10 cellular contexts compared by ENCODE assay signal in genomic region chr9:694499-695154, GRCh38.
DNase-seq lines count a peak whose midpoint lies in the region; ATAC-seq and TF ChIP-seq lines count a peak whose summit lies in the region.
"Had no signal": no experiment of that assay in that cellular context is flagged by ENCODE, and none has a peak within 500 bp of the region (broad histone marks: within the 10 kb centered on the region; RNA-seq: fewer than 3 reads in every experiment).

No MANE protein-coding gene starts in this region.

- H3K4me1 Mint-ChIP-seq in T-helper 2 cell treated with Interferon-gamma antibody and Interleukin-4, amounts not matched to agents 5 μg/mL and 100 μg/mL, for 36 hours (ENCODE audit: low read depth), result peaks cover 4% of the 10 kb centered on the region

- DNase-seq in AG10803 (ENCODE audit: low read depth) (peak; percentile 90), adipocyte (ENCODE audit: low read depth) (peak; percentile 86), glomerular visceral epithelial cell (ENCODE audit: extremely low spot score) (peak; percentile 90), ovary (no peak), NCI-H2081 treated with DMSO at 0.1 percent for 48 hours (lab: John Stamatoyannopoulos, UW) (no peak), DMS53 (lab: John Stamatoyannopoulos, UW) (no peak)
- DNase-seq in T-helper 2 cell treated with Interferon-gamma antibody and Interleukin-4, amounts not matched to agents 5 μg/mL and 100 μg/mL, for 36 hours (ENCODE audit: low spot score), result no peak
- DNase-seq: DMS79 treated with DMSO at 0.1 percent for 48 hours, NCI-H774 had no signal

- peaks cover 5% of the 10 kb centered on the region for H3K27me3 Mint-ChIP-seq in T-helper 2 cell treated with Interferon-gamma antibody and Interleukin-4, amounts not matched to agents 5 μg/mL and 100 μg/mL, for 36 hours (ENCODE audit: low read depth)

- no peak overlapping the region for H3K27ac Mint-ChIP-seq in T-helper 2 cell treated with Interferon-gamma antibody and Interleukin-4, amounts not matched to agents 5 μg/mL and 100 μg/mL, for 36 hours

- peaks cover 32% of the 10 kb centered on the region for H3K36me3 ChIP-seq in adipocyte (ENCODE audit: control insufficient read depth, insufficient read depth, low read length, severe bottlenecking)
- no peaks in the 10 kb centered on the region for H3K36me3 ChIP-seq in ovary

- H3K9ac ChIP-seq in adipocyte (ENCODE audit: low read length), result peak overlapping the region; percentile 96

- no peak for ATAC-seq in HG02642 (IDR thresholded peaks at IDR 0.05; ENCODE audit: poor library complexity, unreplicated experiment)

- TF ChIP-seq EP300 in ovary (IDR thresholded peaks at IDR 0.05), result no peak

- TF ChIP-seq CTCF in AG10803 (conservative IDR thresholded peaks at IDR 0.05; ENCODE audit: low read length) (no peak), ovary (IDR thresholded peaks at IDR 0.05) (no peak)

- 13 to 20% (median 15%) methylated on average over 8 of the region's 8 CpGs for WGBS in ovary, 3 donors

- H3K4me1 ChIP-seq in adipocyte (ENCODE audit: control insufficient read depth, insufficient read depth, low read length) (peaks cover 76% of the 10 kb centered on the region), ovary (ENCODE audit: insufficient read depth) (peaks cover 32% of the 10 kb centered on the region)

- no peaks in the 10 kb centered on the region for H3K36me3 Mint-ChIP-seq in T-helper 2 cell treated with Interferon-gamma antibody and Interleukin-4, amounts not matched to agents 5 μg/mL and 100 μg/mL, for 36 hours (ENCODE audit: low read depth)

- TF ChIP-seq POLR2A in ovary (IDR thresholded peaks at IDR 0.05), result no peak

- H3K9me3 ChIP-seq in adipocyte (ENCODE audit: control insufficient read depth, low read length) (no peaks in the 10 kb centered on the region), ovary (no peaks in the 10 kb centered on the region)

- H3K4me3 Mint-ChIP-seq in T-helper 2 cell treated with Interferon-gamma antibody and Interleukin-4, amounts not matched to agents 5 μg/mL and 100 μg/mL, for 36 hours, result no peak overlapping the region

- intact Hi-C loops in ovary (cut with DNase I), result loop anchor here in 2 of 4 donors (5.0 kb wide), 1 partner anchor 48 kb away; no protein-coding TSS in a partner anchor

- H3K27me3 ChIP-seq in adipocyte (replicated peaks; ENCODE audit: control insufficient read depth, insufficient read depth, low read length) (no peaks in the 10 kb centered on the region), ovary (no peaks in the 10 kb centered on the region)

- H3K9me3 Mint-ChIP-seq in T-helper 2 cell treated with Interferon-gamma antibody and Interleukin-4, amounts not matched to agents 5 μg/mL and 100 μg/mL, for 36 hours, result no peaks in the 10 kb centered on the region

- peak overlapping the region; percentile 6 to 85 for H3K27ac ChIP-seq in ovary

- peak overlapping the region; percentile 51 for H3K4me3 ChIP-seq in AG10803 (ENCODE audit: low read length)
- H3K4me3 ChIP-seq in adipocyte (ENCODE audit: low read length), result peak overlapping the region; percentile 78
- peak overlapping the region; percentile 24 for H3K4me3 ChIP-seq in ovary

Comparison
In these comparisons a context has a peak if more than half of its experiments do, and no peak if none do; other contexts are left out.
1. DNase-seq: peak in AG10803 (single experiment), adipocyte (single experiment) and glomerular visceral epithelial cell (single experiment); none in ovary (0 of 5), NCI-H2081 treated with DMSO at 0.1 percent for 48 hours (single experiment), T-helper 2 cell treated with Interferon-gamma antibody and Interleukin-4, amounts not matched to agents 5 μg/mL and 100 μg/mL, for 36 hours (single experiment) and DMS53 (single experiment).
2. H3K4me3 ChIP-seq: peak in every context shown above with its lines; median percentile 78 in adipocyte; 51 in AG10803; 24 in ovary.